Comparison of ENCODE assay signal across 7 cellular contexts in genomic region chr9:14447103-14447502, GRCh38.
"Had no signal": no experiment of that assay in that cellular context is flagged by ENCODE, and none has a peak within 500 bp of the region (broad histone marks: within the 10 kb centered on the region; RNA-seq: fewer than 3 reads in every experiment).

No MANE protein-coding gene starts in this region.

- H3K4me2 ChIP-seq: KMS-11 had no signal

- FAIRE-seq: HepG2, HTR-8/SVneo had no signal

- DNase-seq: IMR-90, KBM-7, KG1 had no signal

- H3K9ac ChIP-seq: KMS-11 had no signal

- H3K27ac ChIP-seq: HL-60, KMS-11 had no signal

- ATAC-seq: HepG2 had no signal
